In genomic region chr3:62207197-62207596, GRCh38 we compare ENCODE assay signal across 8 cellular contexts.
"Had no signal": no experiment of that assay in that cellular context is flagged by ENCODE, and none has a peak within 500 bp of the region (broad histone marks: within the 10 kb centered on the region; RNA-seq: fewer than 3 reads in every experiment).

No MANE protein-coding gene starts in this region.

- H3K4me3 ChIP-seq: GM23338 had no signal

- H3K9me3 Mint-ChIP-seq: GM23338, H9, IgD-negative memory B cell had no signal

- FAIRE-seq: H1, H54, HTR-8/SVneo had no signal

- H3K27ac Mint-ChIP-seq: H9 had no signal

- H3K27me3 Mint-ChIP-seq: IgD-negative memory B cell had no signal

- H3K4me1 Mint-ChIP-seq: IgD-negative memory B cell had no signal

- H2AFZ ChIP-seq: GM23338 had no signal

- H3K36me3 Mint-ChIP-seq: IgD-negative memory B cell had no signal

- DNase-seq: H9, HCEC 1CT, KBM-7 had no signal

- H3K4me2 ChIP-seq: GM23338 had no signal

- H3K4me3 Mint-ChIP-seq: GM23338, H9, IgD-negative memory B cell had no signal
